ENCODE assay signal across 8 cellular contexts in the genomic region with DNA sequence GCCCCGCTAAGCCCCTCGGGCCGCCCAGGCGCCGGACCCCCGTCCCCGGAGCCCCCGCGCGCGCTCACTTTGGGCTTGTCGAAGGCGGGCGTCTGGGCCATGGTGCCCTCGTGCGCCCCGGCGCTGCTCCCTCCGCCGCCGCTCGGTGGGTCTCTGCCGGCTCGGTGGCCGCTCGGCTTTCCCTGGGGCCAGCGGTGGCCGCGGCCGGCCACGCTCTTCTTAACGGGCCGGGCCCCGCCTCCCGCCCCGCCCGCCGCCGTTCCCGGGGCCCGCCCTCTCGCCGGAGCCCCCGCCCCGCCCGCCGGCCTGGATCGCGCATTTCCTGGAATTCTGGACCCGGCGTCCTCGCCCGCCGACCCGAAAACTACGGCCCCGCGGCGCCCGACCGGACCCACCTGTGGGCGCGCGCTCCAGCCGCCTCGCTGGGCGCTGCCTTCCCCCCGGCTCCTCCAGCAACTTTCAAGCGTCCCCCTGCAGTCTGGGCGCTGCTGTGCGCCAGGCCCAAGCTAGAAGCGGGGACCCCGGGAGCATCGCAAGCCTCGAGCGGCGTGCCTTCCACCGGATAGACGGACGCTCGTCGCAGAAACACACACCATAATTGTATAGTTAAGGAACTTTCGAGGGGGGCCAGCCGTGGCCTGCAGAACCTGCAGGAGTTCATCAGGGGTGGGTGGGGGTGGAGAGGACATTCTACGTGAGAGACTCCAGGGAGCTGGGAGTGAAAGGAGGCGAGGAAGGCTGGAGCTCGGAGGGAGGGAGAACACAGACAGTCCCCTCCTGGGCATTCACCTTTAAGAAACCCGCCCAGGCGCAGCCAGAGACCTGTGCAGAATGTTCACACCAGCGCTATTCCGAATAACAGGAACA. TPM values are rescaled to one million over a fixed set of nuclear protein-coding genes. Genes with fewer than 3 reads are reported as not detected.
DNase-seq lines count a peak whose midpoint lies in the region; ATAC-seq and TF ChIP-seq lines count a peak whose summit lies in the region.

A gene (minus strand): TSS at position 193 of the 867 bp plus-strand sequence. CDS start 92 bp downstream, at position 101.

- no peaks in the 10 kb centered on the region for H3K27me3 Mint-ChIP-seq in activated CD8-positive, alpha-beta memory T cell treated with anti-CD3 and anti-CD28 coated beads, Interleukin-2, amount 10 ng/mL, durations not matched to agents 7 days and 5 days

- peaks cover 7% of the 10 kb centered on the region for H3K4me1 ChIP-seq in mucosa of descending colon (ENCODE audit: low read depth)
- H3K4me1 ChIP-seq in tibial artery, result peaks cover 0 to 16% (median 13%) of the 10 kb centered on the region in 4 donors

- H3K9me3 ChIP-seq in mucosa of descending colon (no peaks in the 10 kb centered on the region), tibial artery (no peaks in the 10 kb centered on the region)

- intact Hi-C loops in mucosa of descending colon (cut with DNase I, micrococcal nuclease) (no loop called here), tibial artery (cut with DNase I; ENCODE audit: low total_unique reads) (no loop called here)

- peaks cover 49% of the 10 kb centered on the region for H3K4me1 Mint-ChIP-seq in activated CD8-positive, alpha-beta memory T cell treated with anti-CD3 and anti-CD28 coated beads, Interleukin-2, amount 10 ng/mL, durations not matched to agents 7 days and 5 days

- H3K36me3 Mint-ChIP-seq in activated CD8-positive, alpha-beta memory T cell treated with anti-CD3 and anti-CD28 coated beads, Interleukin-2, amount 10 ng/mL, durations not matched to agents 7 days and 5 days, result peaks cover 12% of the 10 kb centered on the region

- H3K27ac Mint-ChIP-seq in activated CD8-positive, alpha-beta memory T cell treated with anti-CD3 and anti-CD28 coated beads, Interleukin-2, amount 10 ng/mL, durations not matched to agents 7 days and 5 days, result peak within 1 kb of the TSS; percentile 85

- H3K4me3 ChIP-seq in mucosa of descending colon (peak within 1 kb of the TSS; percentile 29), tibial artery (peak within 1 kb of the TSS; percentile 74 to 95)

- no peaks in the 10 kb centered on the region for H3K27me3 ChIP-seq in tibial artery

- no peak for TF ChIP-seq POLR2A in erythroblast (IDR thresholded peaks at IDR 0.05; ENCODE audit: low read length)

- peak; percentile 28 for ATAC-seq in GM21528 (IDR thresholded peaks at IDR 0.05; ENCODE audit: low FRiP score, unreplicated experiment)
- peak; percentile 67 for ATAC-seq in activated CD8-positive, alpha-beta memory T cell treated with anti-CD3 and anti-CD28 coated beads, Interleukin-2, amount 10 ng/mL, durations not matched to agents 7 days and 5 days
- ATAC-seq in mucosa of descending colon, result peak; percentile 89
- ATAC-seq in GM18870 (IDR thresholded peaks at IDR 0.05; ENCODE audit: unreplicated experiment), result no peak

- no peaks in the 10 kb centered on the region for H3K9me3 Mint-ChIP-seq in activated CD8-positive, alpha-beta memory T cell treated with anti-CD3 and anti-CD28 coated beads, Interleukin-2, amount 10 ng/mL, durations not matched to agents 7 days and 5 days (ENCODE audit: low read depth)

- H3K4me3 Mint-ChIP-seq in activated CD8-positive, alpha-beta memory T cell treated with anti-CD3 and anti-CD28 coated beads, Interleukin-2, amount 10 ng/mL, durations not matched to agents 7 days and 5 days, result peak within 1 kb of the TSS; percentile 84

- DNase-seq in Ammon's horn (ENCODE audit: low spot score) (peak; percentile 57), NCI-H345 treated with DMSO at 0.1 percent for 48 hours (lab: John Stamatoyannopoulos, UW; ENCODE audit: unreplicated experiment) (peak; percentile 46), erythroblast (lab: John Stamatoyannopoulos, UW) (peak; percentile 44 to 55), mucosa of descending colon (peak; percentile 77 to 84 (median 79)), tibial artery (peak; percentile 62 to 80)
- peak; percentile 71 for DNase-seq in activated CD8-positive, alpha-beta memory T cell treated with anti-CD3 and anti-CD28 coated beads, Interleukin-2, amount 10 ng/mL, durations not matched to agents 7 days and 5 days

- TF ChIP-seq CTCF in mucosa of descending colon (IDR thresholded peaks at IDR 0.05), result no peak
- no peak for TF ChIP-seq CTCF in tibial artery (IDR thresholded peaks at IDR 0.05)

- H3K36me3 ChIP-seq in mucosa of descending colon (ENCODE audit: low read depth) (no peaks in the 10 kb centered on the region), tibial artery (no peaks in the 10 kb centered on the region)

- peak within 1 kb of the TSS; percentile 70 to 72 for H3K27ac ChIP-seq in tibial artery

- CTCF ChIA-PET in activated CD8-positive, alpha-beta memory T cell treated with anti-CD3 and anti-CD28 coated beads, Interleukin-2, amount 10 ng/mL, durations not matched to agents 7 days and 5 days (lab: Charles Lee), result interaction anchor here (1.1 to 15.9 kb wide), 7 partner anchors 9 to 263 kb away, joined by 3 to 186 read pairs (median 5); a partner anchor contains a TSS

RNA-seq across cellular contexts. Expression of the gene that starts here (rescaled TPM):
- 100 to 1,000 TPM in 1 of 2 experiments, 10 to 100 TPM in 1; 81.4 to 114 TPM for total RNA-seq in activated CD8-positive, alpha-beta memory T cell treated with anti-CD3 and anti-CD28 coated beads, Interleukin-2, amount 10 ng/mL, durations not matched to agents 7 days and 5 days
- 1 to 10 TPM; 2.2 to 6.9 (median 5.9) TPM for total RNA-seq in mucosa of descending colon

Comparison
In these comparisons a context has a peak if more than half of its experiments do, and no peak if none do; other contexts are left out.
1. RNA of the gene that starts here (total RNA-seq): 81.4 to 114 TPM in activated CD8-positive, alpha-beta memory T cell treated with anti-CD3 and anti-CD28 coated beads, Interleukin-2, amount 10 ng/mL, durations not matched to agents 7 days and 5 days; 2.2 to 6.9 TPM in mucosa of descending colon; every median in the first group is over 10 times any median in the second.
2. Peak in every context shown above with its lines, with median percentiles within 50 percentile points of each other: DNase-seq.